ENCODE assay signal across 24 cellular contexts in the genomic region with DNA sequence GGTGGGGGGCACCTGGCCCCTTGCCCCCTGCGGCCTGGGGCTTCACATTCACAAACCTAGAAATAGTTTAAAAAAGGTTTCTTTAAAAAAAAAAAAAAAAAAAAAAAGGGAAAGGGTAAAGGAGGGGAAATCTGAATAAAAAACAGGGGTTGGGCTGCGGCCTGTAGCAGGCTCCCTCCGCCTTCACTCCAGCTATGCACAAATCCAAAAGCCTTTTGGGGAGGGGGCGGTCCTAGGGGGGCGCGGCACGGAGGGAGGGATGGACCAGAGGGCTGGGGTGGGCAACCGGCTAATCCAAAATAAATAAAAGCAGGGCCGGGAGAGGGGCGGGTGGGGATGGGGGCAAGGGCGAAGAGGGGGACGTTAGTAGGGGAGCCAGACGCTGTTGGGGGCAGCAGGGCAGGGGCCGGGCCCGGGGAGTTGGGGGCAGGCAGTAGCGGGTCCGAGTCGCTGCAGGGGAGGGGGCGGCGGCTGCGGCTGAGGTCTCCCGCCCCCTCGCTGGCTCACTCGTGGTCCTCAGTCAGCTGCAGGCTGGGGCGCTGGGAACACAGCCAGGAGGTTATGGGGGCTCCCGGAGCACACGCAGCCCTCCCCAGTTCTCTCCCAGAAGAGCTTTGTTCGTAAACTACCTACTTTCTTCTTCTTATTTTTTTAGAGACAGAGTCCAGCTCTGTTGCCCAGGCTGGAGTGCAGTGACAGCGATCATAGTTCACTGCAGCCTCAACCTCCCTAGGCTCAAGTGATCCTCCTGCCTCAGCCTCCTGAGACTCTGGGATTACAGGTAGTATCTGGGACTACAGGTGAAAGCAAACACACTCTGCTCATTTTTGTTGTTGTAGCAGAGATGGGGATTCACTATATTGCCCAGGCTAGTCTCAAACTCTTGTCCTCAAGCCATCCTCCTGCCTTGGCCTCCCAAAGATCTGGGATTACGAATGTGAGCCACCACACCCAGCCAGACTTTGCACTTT. TPM values are rescaled to one million over a fixed set of nuclear protein-coding genes. Genes with fewer than 3 reads are reported as not detected.
DNase-seq lines count a peak whose midpoint lies in the region; ATAC-seq and TF ChIP-seq lines count a peak whose summit lies in the region.
"Had no signal": no experiment of that assay in that cellular context is flagged by ENCODE, and none has a peak within 500 bp of the region (broad histone marks: within the 10 kb centered on the region; RNA-seq: fewer than 3 reads in every experiment).

No MANE protein-coding gene starts in this region.

- TF ChIP-seq CTCF in 22Rv1 (IDR thresholded peaks at IDR 0.05): no peak

- H2BK5ac ChIP-seq in neuronal stem cell (ENCODE audit: low read length): no peak overlapping the region

- H3K27ac ChIP-seq in 22Rv1: 0 out of 2 replicates have a peak overlapping the region, but pooled peaks have one; percentile 22
- H3K27ac ChIP-seq in HUES48 (ENCODE audit: low read depth, low read length): peak overlapping the region; percentile 10
- peak overlapping the region; percentile 20 for H3K27ac ChIP-seq in neuronal stem cell (replicated peaks; ENCODE audit: low read length)
- H3K27ac ChIP-seq: C4-2B, PC-9 had no signal

- no CpG with 5 or more reads among the region's 30 CpGs for WGBS in neuronal stem cell (ENCODE audit: extremely low coverage in 2 of 2, insufficient read length in 2 of 2, insufficient replicate concordance in 1 of 2), 2 donors

- H2BK120ac ChIP-seq in neuronal stem cell (ENCODE audit: low read depth, low read length): no peak overlapping the region

- no peak overlapping the region for H3K4ac ChIP-seq in neuronal stem cell (ENCODE audit: low read length)

- H3K79me1 ChIP-seq in neuronal stem cell (ENCODE audit: low read depth, low read length): peaks cover 5% of the 10 kb centered on the region

- H3K36me3 ChIP-seq in HUES48 (ENCODE audit: control insufficient read depth, insufficient read depth, low read length): peaks cover 36% of the 10 kb centered on the region
- H3K36me3 ChIP-seq in neuronal stem cell (replicated peaks in 1 of 2; ENCODE audit: control insufficient read depth in 2 of 2, insufficient read depth in 2 of 2, low read length in 2 of 2): peaks cover 33 to 56% of the 10 kb centered on the region in 2 donors

- H2BK15ac ChIP-seq in neuronal stem cell (ENCODE audit: low read length): no peak overlapping the region

- no peak overlapping the region for H3K18ac ChIP-seq in neuronal stem cell (ENCODE audit: low read length)

- peak; percentile 48 for DNase-seq in iPS-NIHi11 (ENCODE audit: low spot score)
- no peak for DNase-seq in neuronal stem cell (ENCODE audit: low spot score)
- no peak for DNase-seq in dermis blood vessel endothelial cell
- DNase-seq: Calu3; CD8-positive, alpha-beta memory T cell; KBM-7; MM.1S; NCI-H1048; NCI-H1436; NCI-H187 treated with DMSO at 0.1 percent for 48 hours; NCI-H510A; NCI-H748 treated with DMSO at 0.1 percent for 48 hours; PC-9; RPMI8226; SHP77 had no signal

- no peak overlapping the region for H2BK12ac ChIP-seq in neuronal stem cell (ENCODE audit: low read length)

- H3K14ac ChIP-seq in neuronal stem cell (ENCODE audit: low read length): no peak overlapping the region

- H3K4me1 ChIP-seq in HUES48 (ENCODE audit: control insufficient read depth, insufficient read depth, low read length) (0 out of 2 replicates have a peak, but pooled peaks cover 6% of the 10 kb centered on the region), neuronal stem cell (ENCODE audit: control insufficient read depth in 2 of 2, insufficient read depth in 1 of 2, low read depth in 1 of 2, low read length in 2 of 2) (peaks cover 0 to 5% of the 10 kb centered on the region in 2 donors)
- H3K4me1 ChIP-seq: HAP-1 had no signal

- H3K4me2 ChIP-seq in neuronal stem cell (ENCODE audit: insufficient read depth, low read length, poor library complexity, severe bottlenecking): peak overlapping the region; percentile 11
- H3K4me2 ChIP-seq: PC-9 had no signal

- peaks cover under 1% of the 10 kb centered on the region; the same call in 1 of the 2 replicates for H3K9me3 ChIP-seq in HUES48 (ENCODE audit: control insufficient read depth, insufficient read depth, low read length)
- H3K9me3 ChIP-seq in neuronal stem cell (replicated peaks in 1 of 2; ENCODE audit: control insufficient read depth in 2 of 2, insufficient read depth in 1 of 2, low read depth in 1 of 2, low read length in 2 of 2): peaks cover 4 to 5% of the 10 kb centered on the region in 2 donors

- H3K9ac ChIP-seq in HUES48 (ENCODE audit: low read depth, low read length) (no peak overlapping the region), neuronal stem cell (ENCODE audit: low read depth, low read length, poor library complexity) (no peak overlapping the region)

- H3K27me3 ChIP-seq in HUES48 (ENCODE audit: control insufficient read depth, insufficient read depth, low read length): no peaks in the 10 kb centered on the region
- H3K27me3 ChIP-seq in neuronal stem cell (ENCODE audit: control insufficient read depth in 3 of 3, insufficient read depth in 3 of 3, low read depth in 1 of 3, low read length in 3 of 3): no peaks in the 10 kb centered on the region

- H3K4me3 ChIP-seq in HUES48 (ENCODE audit: low read depth, low read length): no peak overlapping the region
- no peak overlapping the region for H3K4me3 ChIP-seq in neuronal stem cell (ENCODE audit: low read length in 2 of 2)
- H3K4me3 ChIP-seq: HAP-1, PC-9 had no signal

- no peak overlapping the region for H4K91ac ChIP-seq in neuronal stem cell (ENCODE audit: low read depth, low read length, poor library complexity)

- no peak overlapping the region for H2AFZ ChIP-seq in neuronal stem cell (ENCODE audit: low read length)
- H2AFZ ChIP-seq: PC-9 had no signal

- H2AK5ac ChIP-seq in neuronal stem cell (ENCODE audit: low read depth, low read length): no peak overlapping the region

- no peak overlapping the region for H3K23ac ChIP-seq in neuronal stem cell (ENCODE audit: low read depth, low read length, poor library complexity)

- no peak overlapping the region for H4K8ac ChIP-seq in neuronal stem cell (ENCODE audit: low read depth, low read length)

- ATAC-seq in HG03565 (IDR thresholded peaks at IDR 0.05; ENCODE audit: unreplicated experiment): no peak
- ATAC-seq in GM21529 (IDR thresholded peaks at IDR 0.05; ENCODE audit: unreplicated experiment): no peak

RNA-seq across cellular contexts. Expression of gene PLA2G1B, which starts 15.3 kb away (rescaled TPM):
- 0.22 TPM for polyA plus RNA-seq in neuronal stem cell (2013, experiment 1 of 2)
- polyA plus RNA-seq in neuronal stem cell (2013, experiment 2 of 2): 0.19 TPM
- not detected in 2 replicates for total RNA-seq in dermis blood vessel endothelial cell
- total RNA-seq: A172; Calu3; CD8-positive, alpha-beta memory T cell; Daoy; PC-9 had no signal
- polyA plus RNA-seq: CD8-positive, alpha-beta memory T cell had no signal

RNA-seq across cellular contexts. Expression of gene MSI1, which starts 26.1 kb away (rescaled TPM):
- polyA plus RNA-seq in neuronal stem cell (2013, experiment 1 of 2): 104 TPM
- polyA plus RNA-seq in neuronal stem cell (2013, experiment 2 of 2): 105 TPM
- total RNA-seq in dermis blood vessel endothelial cell: not detected in 2 replicates
- polyA plus RNA-seq: AG04450; CD8-positive, alpha-beta memory T cell had no signal

RNA-seq across cellular contexts. Expression of gene SIRT4, which starts 40.7 kb away (rescaled TPM):
- 4.2 TPM for polyA plus RNA-seq in neuronal stem cell (2013, experiment 1 of 2)
- polyA plus RNA-seq in neuronal stem cell (2013, experiment 2 of 2): 4.0 TPM
- 1.5 and 3.4 TPM in 2 replicates for total RNA-seq in dermis blood vessel endothelial cell

RNA-seq across cellular contexts. Expression of gene RNU4-1, which starts 49.8 kb away (rescaled TPM):
- not detected for polyA plus RNA-seq in neuronal stem cell (2013, experiment 1 of 2)
- polyA plus RNA-seq in neuronal stem cell (2013, experiment 2 of 2): not detected
- under 0.01 TPM in 2 replicates for total RNA-seq in dermis blood vessel endothelial cell
- polyA plus RNA-seq: AG04450; CD8-positive, alpha-beta memory T cell had no signal

RNA-seq across cellular contexts. Expression of gene RNU4-2, which starts 51.1 kb away (rescaled TPM):
- polyA plus RNA-seq in neuronal stem cell (2013, experiment 1 of 2): not detected
- not detected for polyA plus RNA-seq in neuronal stem cell (2013, experiment 2 of 2)
- total RNA-seq in dermis blood vessel endothelial cell: under 0.01 TPM in 2 replicates
